Comparison of ENCODE assay signal across 14 cellular contexts in genomic region chr12:4292266-4293063, GRCh38. TPM values are rescaled to one million over a fixed set of nuclear protein-coding genes. Genes with fewer than 3 reads are reported as not detected.
DNase-seq lines count a peak whose midpoint lies in the region; ATAC-seq and TF ChIP-seq lines count a peak whose summit lies in the region.
"Had no signal": no experiment of that assay in that cellular context is flagged by ENCODE, and none has a peak within 500 bp of the region (broad histone marks: within the 10 kb centered on the region; RNA-seq: fewer than 3 reads in every experiment).

No MANE protein-coding gene starts in this region.

- no peaks in the 10 kb centered on the region for H3K9me3 ChIP-seq in esophagus muscularis mucosa

- no peak for TF ChIP-seq POLR2A in esophagus muscularis mucosa (IDR thresholded peaks at IDR 0.05; ENCODE audit: low read depth)

- H3K4me3 Mint-ChIP-seq in activated T-cell treated with anti-CD3 and anti-CD28 coated beads, Interleukin-2, amount 50 U/mL, for 4 hours: peak overlapping the region; percentile 80
- no peak overlapping the region for H3K4me3 Mint-ChIP-seq in activated CD4-positive, alpha-beta memory T cell treated with anti-CD3 and anti-CD28 coated beads, Interleukin-2, amount 10 ng/mL, durations not matched to agents 7 days and 5 days

- DNase-seq in activated T-cell treated with anti-CD3 and anti-CD28 coated beads, Interleukin-2, amount 50 U/mL, for 4 hours: no peak
- DNase-seq in activated T-cell treated with anti-CD3 and anti-CD28 coated beads for 4 hours (no peak), esophagus muscularis mucosa (ENCODE audit: extremely low spot score) (no peak), hippocampal formation (lab: John Stamatoyannopoulos, UW) (no peak), foreskin keratinocyte (no peak), NCI-H1105 treated with DMSO at 0.1 percent for 48 hours (lab: John Stamatoyannopoulos, UW) (no peak)
- DNase-seq in activated CD4-positive, alpha-beta memory T cell treated with anti-CD3 and anti-CD28 coated beads, Interleukin-2, amount 10 ng/mL, durations not matched to agents 7 days and 5 days: no peak
- peak; percentile 24 for DNase-seq in stimulated activated CD8-positive, alpha-beta memory T cell treated with anti-CD3 and anti-CD28 coated beads, Interleukin-4, amount 100 ng/mL, for 48 hours
- DNase-seq: DMS 273 treated with DMSO at 0.1 percent for 48 hours, hypothalamus, NCI-H1417, NCI-H526 treated with DMSO at 0.1 percent for 48 hours had no signal

- H3K4me1 Mint-ChIP-seq in activated T-cell treated with anti-CD3 and anti-CD28 coated beads, Interleukin-2, amount 50 U/mL, for 4 hours (ENCODE audit: low read depth): peaks cover 80% of the 10 kb centered on the region
- peaks cover 81% of the 10 kb centered on the region for H3K4me1 Mint-ChIP-seq in activated CD4-positive, alpha-beta memory T cell treated with anti-CD3 and anti-CD28 coated beads, Interleukin-2, amount 10 ng/mL, durations not matched to agents 7 days and 5 days

- H3K27ac Mint-ChIP-seq in activated CD4-positive, alpha-beta memory T cell treated with anti-CD3 and anti-CD28 coated beads, Interleukin-2, amount 10 ng/mL, durations not matched to agents 7 days and 5 days: peak overlapping the region; percentile 83

- H3K27me3 Mint-ChIP-seq in activated T-cell treated with anti-CD3 and anti-CD28 coated beads, Interleukin-2, amount 50 U/mL, for 4 hours (ENCODE audit: low read depth): no peaks in the 10 kb centered on the region
- H3K27me3 Mint-ChIP-seq in activated CD4-positive, alpha-beta memory T cell treated with anti-CD3 and anti-CD28 coated beads, Interleukin-2, amount 10 ng/mL, durations not matched to agents 7 days and 5 days: no peaks in the 10 kb centered on the region

- ATAC-seq in activated T-cell treated with anti-CD3 and anti-CD28 coated beads, Interleukin-2, amount 50 U/mL, for 4 hours: no peak
- no peak for ATAC-seq in foreskin keratinocyte

- POLR2A ChIA-PET in activated CD4-positive, alpha-beta memory T cell treated with anti-CD3 and anti-CD28 coated beads, Interleukin-2, amount 10 ng/mL, durations not matched to agents 7 days and 5 days (lab: Charles Lee): interaction anchor here (0.7 to 5.6 kb wide), 11 partner anchors 9 to 407 kb away, joined by 3 to 43 read pairs (median 4); partner anchors contain the start of gene CCND2

- H3K4me1 ChIP-seq in esophagus muscularis mucosa: peaks cover 65 to 91% (median 75%) of the 10 kb centered on the region in 4 donors
- peaks cover 3% of the 10 kb centered on the region for H3K4me1 ChIP-seq in foreskin keratinocyte

- no peaks in the 10 kb centered on the region for H3K27me3 ChIP-seq in esophagus muscularis mucosa
- H3K27me3 ChIP-seq in foreskin keratinocyte: no peaks in the 10 kb centered on the region

- peak overlapping the region; percentile 36 to 53 (median 42) for H3K27ac ChIP-seq in esophagus muscularis mucosa (replicated peaks in 1 of 4)
- H3K27ac ChIP-seq in foreskin keratinocyte: no peak overlapping the region
- H3K27ac ChIP-seq: parathyroid adenoma, RWPE1 had no signal

- CTCF ChIA-PET in activated CD4-positive, alpha-beta memory T cell treated with anti-CD3 and anti-CD28 coated beads, Interleukin-2, amount 10 ng/mL, durations not matched to agents 7 days and 5 days (lab: Charles Lee): interaction anchor here (0.6 to 2.2 kb wide), 4 partner anchors 15 to 407 kb away, joined by 3 to 10 read pairs (median 4); no protein-coding TSS in a partner anchor

- intact Hi-C loops in esophagus muscularis mucosa (cut with DNase I): no loop called here

- peaks cover 11 to 67% (median 29%) of the 10 kb centered on the region in 4 donors for H3K36me3 ChIP-seq in esophagus muscularis mucosa

- no peak for TF ChIP-seq EP300 in esophagus muscularis mucosa (IDR thresholded peaks at IDR 0.05)

- H3K36me3 Mint-ChIP-seq in activated T-cell treated with anti-CD3 and anti-CD28 coated beads, Interleukin-2, amount 50 U/mL, for 4 hours (ENCODE audit: insufficient read depth): peaks cover 72% of the 10 kb centered on the region
- peaks cover 94% of the 10 kb centered on the region for H3K36me3 Mint-ChIP-seq in activated CD4-positive, alpha-beta memory T cell treated with anti-CD3 and anti-CD28 coated beads, Interleukin-2, amount 10 ng/mL, durations not matched to agents 7 days and 5 days (ENCODE audit: low read depth)

- no peak overlapping the region for H3K4me3 ChIP-seq in esophagus muscularis mucosa

- no peaks in the 10 kb centered on the region for H3K9me3 Mint-ChIP-seq in activated T-cell treated with anti-CD3 and anti-CD28 coated beads, Interleukin-2, amount 50 U/mL, for 4 hours
- no peaks in the 10 kb centered on the region for H3K9me3 Mint-ChIP-seq in activated CD4-positive, alpha-beta memory T cell treated with anti-CD3 and anti-CD28 coated beads, Interleukin-2, amount 10 ng/mL, durations not matched to agents 7 days and 5 days

- WGBS in esophagus muscularis mucosa: 63% methylated on average over 12 of the region's 17 CpGs

- TF ChIP-seq CTCF in esophagus muscularis mucosa (IDR thresholded peaks at IDR 0.05) (no peak), foreskin keratinocyte (conservative IDR thresholded peaks at IDR 0.05) (no peak)

RNA-seq across cellular contexts. Expression of gene CCND2, which starts 18.9 kb away (rescaled TPM):
- total RNA-seq in activated T-cell treated with anti-CD3 and anti-CD28 coated beads, Interleukin-2, amount 50 U/mL, for 4 hours: 1,000 to 10,000 TPM in 1 of 3 donors, 100 to 1,000 TPM in 2; 867 to 1,094 (median 990) TPM
- total RNA-seq in activated CD4-positive, alpha-beta memory T cell treated with anti-CD3 and anti-CD28 coated beads, Interleukin-2, amount 10 ng/mL, durations not matched to agents 7 days and 5 days: 100 to 1,000 TPM; 389 to 401 TPM
- total RNA-seq in esophagus muscularis mucosa: 100 to 1,000 TPM; 101 to 122 (median 111) TPM
- 372 and 386 TPM in 2 replicates for total RNA-seq in foreskin keratinocyte
- 74.0 and 87.4 TPM in 2 replicates for polyA plus RNA-seq in foreskin keratinocyte

RNA-seq across cellular contexts. Expression of gene TIGAR, which starts 28.5 kb away (rescaled TPM):
- total RNA-seq in activated T-cell treated with anti-CD3 and anti-CD28 coated beads, Interleukin-2, amount 50 U/mL, for 4 hours: 10 to 100 TPM; 12.3 to 21.3 (median 17.8) TPM
- 10 to 100 TPM; 11.8 to 12.8 TPM for total RNA-seq in activated CD4-positive, alpha-beta memory T cell treated with anti-CD3 and anti-CD28 coated beads, Interleukin-2, amount 10 ng/mL, durations not matched to agents 7 days and 5 days
- total RNA-seq in esophagus muscularis mucosa (1 to 10 TPM; 6.6 to 7.6 (median 7.4) TPM), foreskin keratinocyte (20.8 and 24.7 TPM in 2 replicates)
- polyA plus RNA-seq in foreskin keratinocyte: 17.1 and 20.7 TPM in 2 replicates
